In genomic region chr5:171207256-171207866, GRCh38 we compare ENCODE assay signal across 8 cellular contexts.
DNase-seq lines count a peak whose midpoint lies in the region; ATAC-seq and TF ChIP-seq lines count a peak whose summit lies in the region.

No MANE protein-coding gene starts in this region.

- H3K4me3 ChIP-seq in AG04450 (ENCODE audit: low read depth, low read length): no peak overlapping the region
- no peak overlapping the region for H3K4me3 ChIP-seq in NB4 (ENCODE audit: low read depth, low read length)
- H3K4me3 ChIP-seq in iPS DF 6.9 (ENCODE audit: low read length): no peak overlapping the region

- no peak overlapping the region for H3K27ac Mint-ChIP-seq in activated CD8-positive, alpha-beta T cell treated with anti-CD3 and anti-CD28 coated beads, Interleukin-2, amount 10 ng/mL, durations not matched to agents 7 days and 5 days
- no peak overlapping the region for H3K27ac Mint-ChIP-seq in type B pancreatic cell

- no CpG with 5 or more reads among the region's 6 CpGs for WGBS in iPS DF 6.9 (ENCODE audit: insufficient coverage, insufficient read length)

- peak; percentile 60 for ATAC-seq in activated CD8-positive, alpha-beta T cell treated with anti-CD3 and anti-CD28 coated beads, Interleukin-2, amount 10 ng/mL, durations not matched to agents 7 days and 5 days
- ATAC-seq in GM21717 (IDR thresholded peaks at IDR 0.05; ENCODE audit: unreplicated experiment) (no peak), HG03025 (IDR thresholded peaks at IDR 0.05; ENCODE audit: low FRiP score, unreplicated experiment) (no peak)

- TF ChIP-seq POLR2A in NB4 (IDR thresholded peaks at IDR 0.05; ENCODE audit: extremely low read depth, insufficient read length): no peak

- no peaks in the 10 kb centered on the region for H3K9me3 ChIP-seq in AG04450 (ENCODE audit: control insufficient read depth, insufficient read depth, low read length)
- no peaks in the 10 kb centered on the region for H3K9me3 ChIP-seq in iPS DF 6.9 (ENCODE audit: control insufficient read depth, insufficient read depth, low read length)

- H3K4me1 ChIP-seq in iPS DF 6.9 (ENCODE audit: control insufficient read depth, insufficient read depth, low read length): no peaks in the 10 kb centered on the region

- H3K27ac ChIP-seq in AG04450 (ENCODE audit: low read depth, low read length) (no peak overlapping the region), iPS DF 6.9 (ENCODE audit: low read length) (no peak overlapping the region)

- no peaks in the 10 kb centered on the region for H3K36me3 Mint-ChIP-seq in activated CD8-positive, alpha-beta T cell treated with anti-CD3 and anti-CD28 coated beads, Interleukin-2, amount 10 ng/mL, durations not matched to agents 7 days and 5 days (ENCODE audit: low read depth)
- H3K36me3 Mint-ChIP-seq in type B pancreatic cell: no peaks in the 10 kb centered on the region

- CTCF ChIA-PET in AG04450 (lab: Charles Lee): interaction anchor here (0.6 to 14.3 kb wide), 55 partner anchors 10 to 701 kb away, joined by 3 to 387 read pairs (median 4); no protein-coding TSS in a partner anchor
- CTCF ChIA-PET in activated CD8-positive, alpha-beta T cell treated with anti-CD3 and anti-CD28 coated beads, Interleukin-2, amount 10 ng/mL, durations not matched to agents 7 days and 5 days (lab: Charles Lee): interaction anchor here (0.6 to 5.0 kb wide), 24 partner anchors 9 to 142 kb away, joined by 3 to 76 read pairs (median 4); no protein-coding TSS in a partner anchor

- H3K27me3 ChIP-seq in AG04450 (ENCODE audit: control insufficient read depth, insufficient read depth, low read length): no peaks in the 10 kb centered on the region
- no peaks in the 10 kb centered on the region for H3K27me3 ChIP-seq in iPS DF 6.9 (ENCODE audit: control insufficient read depth, insufficient read depth, low read length)

- peaks cover 24% of the 10 kb centered on the region for H3K27me3 Mint-ChIP-seq in activated CD8-positive, alpha-beta T cell treated with anti-CD3 and anti-CD28 coated beads, Interleukin-2, amount 10 ng/mL, durations not matched to agents 7 days and 5 days (ENCODE audit: low read depth)
- H3K27me3 Mint-ChIP-seq in type B pancreatic cell: no peaks in the 10 kb centered on the region

- H3K4me1 Mint-ChIP-seq in activated CD8-positive, alpha-beta T cell treated with anti-CD3 and anti-CD28 coated beads, Interleukin-2, amount 10 ng/mL, durations not matched to agents 7 days and 5 days (ENCODE audit: low read depth): no peaks in the 10 kb centered on the region
- peaks cover 21% of the 10 kb centered on the region for H3K4me1 Mint-ChIP-seq in type B pancreatic cell (ENCODE audit: unreplicated experiment)

- TF ChIP-seq CTCF in AG04450 (IDR thresholded peaks at IDR 0.05; ENCODE audit: low read depth, low read length) (peak; percentile 70), NB4 (IDR thresholded peaks at IDR 0.05; ENCODE audit: low read depth, low read length) (peak; percentile 43), type B pancreatic cell (conservative IDR thresholded peaks at IDR 0.05) (peak; percentile 79)

- H3K9me3 Mint-ChIP-seq in activated CD8-positive, alpha-beta T cell treated with anti-CD3 and anti-CD28 coated beads, Interleukin-2, amount 10 ng/mL, durations not matched to agents 7 days and 5 days (ENCODE audit: insufficient read depth): no peaks in the 10 kb centered on the region
- no peaks in the 10 kb centered on the region for H3K9me3 Mint-ChIP-seq in type B pancreatic cell

- H3K4me3 Mint-ChIP-seq in activated CD8-positive, alpha-beta T cell treated with anti-CD3 and anti-CD28 coated beads, Interleukin-2, amount 10 ng/mL, durations not matched to agents 7 days and 5 days: no peak overlapping the region
- no peak overlapping the region for H3K4me3 Mint-ChIP-seq in type B pancreatic cell

- POLR2A ChIA-PET in AG04450 (lab: Yijun Ruan, JAX): no interaction called here
- POLR2A ChIA-PET in activated CD8-positive, alpha-beta T cell treated with anti-CD3 and anti-CD28 coated beads, Interleukin-2, amount 10 ng/mL, durations not matched to agents 7 days and 5 days (lab: Charles Lee): interaction anchor here (1.2 kb wide), 1 partner anchor 180 kb away, joined by 3 read pairs; the partner anchor contains the start of gene NPM1

- H3K36me3 ChIP-seq in iPS DF 6.9 (ENCODE audit: control insufficient read depth, insufficient read depth, low read length): no peaks in the 10 kb centered on the region

- DNase-seq in AG04450 (ENCODE audit: low read depth, low spot score) (peak; percentile 6), GM03348 (ENCODE audit: low spot score) (peak; percentile 71), NB4 (ENCODE audit: low read depth) (peak; percentile 63), iPS DF 6.9 (ENCODE audit: low read depth, low spot score) (peak; percentile 37), type B pancreatic cell (ENCODE audit: extremely low spot score, unreplicated experiment) (no peak)
- DNase-seq in activated CD8-positive, alpha-beta T cell treated with anti-CD3 and anti-CD28 coated beads, Interleukin-2, amount 10 ng/mL, durations not matched to agents 7 days and 5 days: peak; percentile 56
